ENCODE assay signal across 1 cellular context in the genomic region with DNA sequence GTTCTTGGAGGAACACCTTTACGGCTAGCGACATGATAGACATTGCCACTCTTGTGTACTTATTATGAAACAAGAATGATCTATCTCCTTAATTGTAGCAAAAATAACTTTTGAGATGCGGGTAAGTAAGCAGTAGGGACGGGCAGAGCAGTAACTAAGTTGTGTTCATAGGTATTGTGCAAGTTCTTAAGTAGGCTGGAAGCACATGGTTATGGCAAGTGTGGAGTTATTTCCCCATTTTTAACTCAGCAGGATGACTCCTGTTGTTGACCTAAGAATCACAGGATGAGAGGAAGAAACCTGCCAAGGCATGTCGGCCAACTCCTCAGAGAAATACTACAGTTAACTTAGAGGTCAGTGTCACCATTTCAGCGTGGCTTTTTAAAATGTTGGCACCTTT.
TF ChIP-seq lines count a peak whose summit lies in the region.

No MANE protein-coding gene starts in this region.

TF ChIP-seq in GM23338, 12 proteins besides CTCF, POLR2A, EP300 and RAD21 (continued from another document):
- TF ChIP-seq, protein P1, sequence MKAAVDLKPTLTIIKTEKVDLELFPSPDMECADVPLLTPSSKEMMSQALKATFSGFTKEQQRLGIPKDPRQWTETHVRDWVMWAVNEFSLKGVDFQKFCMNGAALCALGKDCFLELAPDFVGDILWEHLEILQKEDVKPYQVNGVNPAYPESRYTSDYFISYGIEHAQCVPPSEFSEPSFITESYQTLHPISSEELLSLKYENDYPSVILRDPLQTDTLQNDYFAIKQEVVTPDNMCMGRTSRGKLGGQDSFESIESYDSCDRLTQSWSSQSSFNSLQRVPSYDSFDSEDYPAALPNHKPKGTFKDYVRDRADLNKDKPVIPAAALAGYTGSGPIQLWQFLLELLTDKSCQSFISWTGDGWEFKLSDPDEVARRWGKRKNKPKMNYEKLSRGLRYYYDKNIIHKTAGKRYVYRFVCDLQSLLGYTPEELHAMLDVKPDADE (IDR thresholded peaks at IDR 0.05) = no peak
- TF ChIP-seq, protein P2, sequence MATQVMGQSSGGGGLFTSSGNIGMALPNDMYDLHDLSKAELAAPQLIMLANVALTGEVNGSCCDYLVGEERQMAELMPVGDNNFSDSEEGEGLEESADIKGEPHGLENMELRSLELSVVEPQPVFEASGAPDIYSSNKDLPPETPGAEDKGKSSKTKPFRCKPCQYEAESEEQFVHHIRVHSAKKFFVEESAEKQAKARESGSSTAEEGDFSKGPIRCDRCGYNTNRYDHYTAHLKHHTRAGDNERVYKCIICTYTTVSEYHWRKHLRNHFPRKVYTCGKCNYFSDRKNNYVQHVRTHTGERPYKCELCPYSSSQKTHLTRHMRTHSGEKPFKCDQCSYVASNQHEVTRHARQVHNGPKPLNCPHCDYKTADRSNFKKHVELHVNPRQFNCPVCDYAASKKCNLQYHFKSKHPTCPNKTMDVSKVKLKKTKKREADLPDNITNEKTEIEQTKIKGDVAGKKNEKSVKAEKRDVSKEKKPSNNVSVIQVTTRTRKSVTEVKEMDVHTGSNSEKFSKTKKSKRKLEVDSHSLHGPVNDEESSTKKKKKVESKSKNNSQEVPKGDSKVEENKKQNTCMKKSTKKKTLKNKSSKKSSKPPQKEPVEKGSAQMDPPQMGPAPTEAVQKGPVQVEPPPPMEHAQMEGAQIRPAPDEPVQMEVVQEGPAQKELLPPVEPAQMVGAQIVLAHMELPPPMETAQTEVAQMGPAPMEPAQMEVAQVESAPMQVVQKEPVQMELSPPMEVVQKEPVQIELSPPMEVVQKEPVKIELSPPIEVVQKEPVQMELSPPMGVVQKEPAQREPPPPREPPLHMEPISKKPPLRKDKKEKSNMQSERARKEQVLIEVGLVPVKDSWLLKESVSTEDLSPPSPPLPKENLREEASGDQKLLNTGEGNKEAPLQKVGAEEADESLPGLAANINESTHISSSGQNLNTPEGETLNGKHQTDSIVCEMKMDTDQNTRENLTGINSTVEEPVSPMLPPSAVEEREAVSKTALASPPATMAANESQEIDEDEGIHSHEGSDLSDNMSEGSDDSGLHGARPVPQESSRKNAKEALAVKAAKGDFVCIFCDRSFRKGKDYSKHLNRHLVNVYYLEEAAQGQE (IDR thresholded peaks at IDR 0.05; ENCODE audit: unreplicated experiment) = no peak
- no peak for TF ChIP-seq ZNF114 (CRISPR knock-in tag; IDR thresholded peaks at IDR 0.05)
- TF ChIP-seq JUNB (IDR thresholded peaks at IDR 0.05; ENCODE audit: unreplicated experiment) = no peak
- TF ChIP-seq, protein P3, sequence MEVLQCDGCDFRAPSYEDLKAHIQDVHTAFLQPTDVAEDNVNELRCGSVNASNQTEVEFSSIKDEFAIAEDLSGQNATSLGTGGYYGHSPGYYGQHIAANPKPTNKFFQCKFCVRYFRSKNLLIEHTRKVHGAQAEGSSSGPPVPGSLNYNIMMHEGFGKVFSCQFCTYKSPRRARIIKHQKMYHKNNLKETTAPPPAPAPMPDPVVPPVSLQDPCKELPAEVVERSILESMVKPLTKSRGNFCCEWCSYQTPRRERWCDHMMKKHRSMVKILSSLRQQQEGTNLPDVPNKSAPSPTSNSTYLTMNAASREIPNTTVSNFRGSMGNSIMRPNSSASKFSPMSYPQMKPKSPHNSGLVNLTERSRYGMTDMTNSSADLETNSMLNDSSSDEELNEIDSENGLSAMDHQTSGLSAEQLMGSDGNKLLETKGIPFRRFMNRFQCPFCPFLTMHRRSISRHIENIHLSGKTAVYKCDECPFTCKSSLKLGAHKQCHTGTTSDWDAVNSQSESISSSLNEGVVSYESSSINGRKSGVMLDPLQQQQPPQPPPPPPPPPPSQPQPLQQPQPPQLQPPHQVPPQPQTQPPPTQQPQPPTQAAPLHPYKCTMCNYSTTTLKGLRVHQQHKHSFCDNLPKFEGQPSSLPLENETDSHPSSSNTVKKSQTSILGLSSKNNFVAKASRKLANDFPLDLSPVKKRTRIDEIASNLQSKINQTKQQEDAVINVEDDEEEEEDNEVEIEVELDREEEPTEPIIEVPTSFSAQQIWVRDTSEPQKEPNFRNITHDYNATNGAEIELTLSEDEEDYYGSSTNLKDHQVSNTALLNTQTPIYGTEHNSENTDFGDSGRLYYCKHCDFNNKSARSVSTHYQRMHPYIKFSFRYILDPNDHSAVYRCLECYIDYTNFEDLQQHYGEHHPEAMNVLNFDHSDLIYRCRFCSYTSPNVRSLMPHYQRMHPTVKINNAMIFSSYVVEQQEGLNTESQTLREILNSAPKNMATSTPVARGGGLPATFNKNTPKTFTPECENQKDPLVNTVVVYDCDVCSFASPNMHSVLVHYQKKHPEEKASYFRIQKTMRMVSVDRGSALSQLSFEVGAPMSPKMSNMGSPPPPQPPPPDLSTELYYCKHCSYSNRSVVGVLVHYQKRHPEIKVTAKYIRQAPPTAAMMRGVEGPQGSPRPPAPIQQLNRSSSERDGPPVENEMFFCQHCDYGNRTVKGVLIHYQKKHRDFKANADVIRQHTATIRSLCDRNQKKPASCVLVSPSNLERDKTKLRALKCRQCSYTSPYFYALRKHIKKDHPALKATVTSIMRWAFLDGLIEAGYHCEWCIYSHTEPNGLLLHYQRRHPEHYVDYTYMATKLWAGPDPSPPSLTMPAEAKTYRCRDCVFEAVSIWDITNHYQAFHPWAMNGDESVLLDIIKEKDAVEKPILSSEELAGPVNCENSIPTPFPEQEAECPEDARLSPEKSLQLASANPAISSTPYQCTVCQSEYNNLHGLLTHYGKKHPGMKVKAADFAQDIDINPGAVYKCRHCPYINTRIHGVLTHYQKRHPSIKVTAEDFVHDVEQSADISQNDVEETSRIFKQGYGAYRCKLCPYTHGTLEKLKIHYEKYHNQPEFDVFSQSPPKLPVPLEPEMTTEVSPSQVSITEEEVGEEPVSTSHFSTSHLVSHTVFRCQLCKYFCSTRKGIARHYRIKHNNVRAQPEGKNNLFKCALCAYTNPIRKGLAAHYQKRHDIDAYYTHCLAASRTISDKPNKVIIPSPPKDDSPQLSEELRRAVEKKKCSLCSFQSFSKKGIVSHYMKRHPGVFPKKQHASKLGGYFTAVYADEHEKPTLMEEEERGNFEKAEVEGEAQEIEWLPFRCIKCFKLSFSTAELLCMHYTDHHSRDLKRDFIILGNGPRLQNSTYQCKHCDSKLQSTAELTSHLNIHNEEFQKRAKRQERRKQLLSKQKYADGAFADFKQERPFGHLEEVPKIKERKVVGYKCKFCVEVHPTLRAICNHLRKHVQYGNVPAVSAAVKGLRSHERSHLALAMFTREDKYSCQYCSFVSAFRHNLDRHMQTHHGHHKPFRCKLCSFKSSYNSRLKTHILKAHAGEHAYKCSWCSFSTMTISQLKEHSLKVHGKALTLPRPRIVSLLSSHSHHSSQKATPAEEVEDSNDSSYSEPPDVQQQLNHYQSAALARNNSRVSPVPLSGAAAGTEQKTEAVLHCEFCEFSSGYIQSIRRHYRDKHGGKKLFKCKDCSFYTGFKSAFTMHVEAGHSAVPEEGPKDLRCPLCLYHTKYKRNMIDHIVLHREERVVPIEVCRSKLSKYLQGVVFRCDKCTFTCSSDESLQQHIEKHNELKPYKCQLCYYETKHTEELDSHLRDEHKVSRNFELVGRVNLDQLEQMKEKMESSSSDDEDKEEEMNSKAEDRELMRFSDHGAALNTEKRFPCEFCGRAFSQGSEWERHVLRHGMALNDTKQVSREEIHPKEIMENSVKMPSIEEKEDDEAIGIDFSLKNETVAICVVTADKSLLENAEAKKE (CRISPR knock-in tag; IDR thresholded peaks at IDR 0.05) = no peak
- TF ChIP-seq STAT1 (IDR thresholded peaks at IDR 0.05; ENCODE audit: unreplicated experiment) = no peak
- no peak for TF ChIP-seq POLR2AphosphoS5 (IDR thresholded peaks at IDR 0.05; ENCODE audit: low read depth)
- no peak for TF ChIP-seq EZH2 (IDR thresholded peaks at IDR 0.05; ENCODE audit: low read depth, unreplicated experiment)
- no peak for TF ChIP-seq NANOG (IDR thresholded peaks at IDR 0.05; ENCODE audit: borderline replicate concordance)
- TF ChIP-seq EZH2phosphoT487 (IDR thresholded peaks at IDR 0.05; ENCODE audit: unreplicated experiment) = no peak
- no peak for TF ChIP-seq CREB1 (CRISPR knock-in tag; IDR thresholded peaks at IDR 0.05; ENCODE audit: low read depth)
